1 cellular context compared by ENCODE assay signal in the genomic region with DNA sequence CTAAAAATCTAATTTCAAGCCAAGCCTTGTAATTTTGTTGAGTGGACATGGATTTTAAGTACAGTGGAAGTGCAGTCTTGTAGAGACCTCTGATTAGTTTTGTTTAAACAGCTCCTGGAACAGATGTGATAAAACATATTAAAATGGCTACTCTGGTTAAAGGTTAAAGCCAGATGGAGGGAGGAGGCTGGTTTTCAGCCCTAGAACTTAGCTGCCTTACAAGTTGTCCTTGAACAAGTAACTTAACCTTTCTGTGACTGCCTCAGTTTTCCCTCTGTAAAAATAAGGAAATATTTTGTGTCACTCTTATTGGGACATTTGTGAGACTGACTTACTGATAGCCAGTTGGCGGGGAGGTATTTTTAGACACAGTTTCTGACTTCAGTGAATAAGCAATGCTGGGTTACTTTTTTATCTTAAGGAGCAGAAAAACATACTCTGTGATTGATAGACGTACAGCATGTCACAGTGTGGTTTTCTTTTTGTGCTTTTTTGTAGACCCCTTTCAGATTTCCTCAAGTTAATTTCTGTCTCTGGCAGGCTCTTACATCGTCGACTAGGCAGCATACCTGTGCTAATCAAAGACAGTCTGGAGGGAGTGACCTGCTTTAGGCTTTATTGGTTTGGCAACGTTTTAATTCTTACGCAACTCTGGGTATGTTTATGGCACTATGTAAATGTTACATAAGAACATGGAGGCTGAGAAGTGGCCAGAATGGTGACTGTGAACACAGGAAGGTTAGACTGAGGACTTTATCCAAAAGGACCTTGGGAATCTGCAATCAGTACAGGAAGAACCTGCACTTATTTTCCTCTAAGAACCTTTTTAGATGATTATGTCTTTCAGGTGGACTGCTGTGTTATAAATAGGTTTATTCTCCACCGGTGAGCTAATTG.
A peak's percentile ranks its signal among the peaks of the same experiment; 100 is the strongest.
TF ChIP-seq lines count a peak whose summit lies in the region.

No MANE protein-coding gene starts in this region.

TF ChIP-seq in K562, 482 proteins besides CTCF, POLR2A, EP300 and RAD21 (continued from another document and continues in another):
- TF ChIP-seq, protein P1, sequence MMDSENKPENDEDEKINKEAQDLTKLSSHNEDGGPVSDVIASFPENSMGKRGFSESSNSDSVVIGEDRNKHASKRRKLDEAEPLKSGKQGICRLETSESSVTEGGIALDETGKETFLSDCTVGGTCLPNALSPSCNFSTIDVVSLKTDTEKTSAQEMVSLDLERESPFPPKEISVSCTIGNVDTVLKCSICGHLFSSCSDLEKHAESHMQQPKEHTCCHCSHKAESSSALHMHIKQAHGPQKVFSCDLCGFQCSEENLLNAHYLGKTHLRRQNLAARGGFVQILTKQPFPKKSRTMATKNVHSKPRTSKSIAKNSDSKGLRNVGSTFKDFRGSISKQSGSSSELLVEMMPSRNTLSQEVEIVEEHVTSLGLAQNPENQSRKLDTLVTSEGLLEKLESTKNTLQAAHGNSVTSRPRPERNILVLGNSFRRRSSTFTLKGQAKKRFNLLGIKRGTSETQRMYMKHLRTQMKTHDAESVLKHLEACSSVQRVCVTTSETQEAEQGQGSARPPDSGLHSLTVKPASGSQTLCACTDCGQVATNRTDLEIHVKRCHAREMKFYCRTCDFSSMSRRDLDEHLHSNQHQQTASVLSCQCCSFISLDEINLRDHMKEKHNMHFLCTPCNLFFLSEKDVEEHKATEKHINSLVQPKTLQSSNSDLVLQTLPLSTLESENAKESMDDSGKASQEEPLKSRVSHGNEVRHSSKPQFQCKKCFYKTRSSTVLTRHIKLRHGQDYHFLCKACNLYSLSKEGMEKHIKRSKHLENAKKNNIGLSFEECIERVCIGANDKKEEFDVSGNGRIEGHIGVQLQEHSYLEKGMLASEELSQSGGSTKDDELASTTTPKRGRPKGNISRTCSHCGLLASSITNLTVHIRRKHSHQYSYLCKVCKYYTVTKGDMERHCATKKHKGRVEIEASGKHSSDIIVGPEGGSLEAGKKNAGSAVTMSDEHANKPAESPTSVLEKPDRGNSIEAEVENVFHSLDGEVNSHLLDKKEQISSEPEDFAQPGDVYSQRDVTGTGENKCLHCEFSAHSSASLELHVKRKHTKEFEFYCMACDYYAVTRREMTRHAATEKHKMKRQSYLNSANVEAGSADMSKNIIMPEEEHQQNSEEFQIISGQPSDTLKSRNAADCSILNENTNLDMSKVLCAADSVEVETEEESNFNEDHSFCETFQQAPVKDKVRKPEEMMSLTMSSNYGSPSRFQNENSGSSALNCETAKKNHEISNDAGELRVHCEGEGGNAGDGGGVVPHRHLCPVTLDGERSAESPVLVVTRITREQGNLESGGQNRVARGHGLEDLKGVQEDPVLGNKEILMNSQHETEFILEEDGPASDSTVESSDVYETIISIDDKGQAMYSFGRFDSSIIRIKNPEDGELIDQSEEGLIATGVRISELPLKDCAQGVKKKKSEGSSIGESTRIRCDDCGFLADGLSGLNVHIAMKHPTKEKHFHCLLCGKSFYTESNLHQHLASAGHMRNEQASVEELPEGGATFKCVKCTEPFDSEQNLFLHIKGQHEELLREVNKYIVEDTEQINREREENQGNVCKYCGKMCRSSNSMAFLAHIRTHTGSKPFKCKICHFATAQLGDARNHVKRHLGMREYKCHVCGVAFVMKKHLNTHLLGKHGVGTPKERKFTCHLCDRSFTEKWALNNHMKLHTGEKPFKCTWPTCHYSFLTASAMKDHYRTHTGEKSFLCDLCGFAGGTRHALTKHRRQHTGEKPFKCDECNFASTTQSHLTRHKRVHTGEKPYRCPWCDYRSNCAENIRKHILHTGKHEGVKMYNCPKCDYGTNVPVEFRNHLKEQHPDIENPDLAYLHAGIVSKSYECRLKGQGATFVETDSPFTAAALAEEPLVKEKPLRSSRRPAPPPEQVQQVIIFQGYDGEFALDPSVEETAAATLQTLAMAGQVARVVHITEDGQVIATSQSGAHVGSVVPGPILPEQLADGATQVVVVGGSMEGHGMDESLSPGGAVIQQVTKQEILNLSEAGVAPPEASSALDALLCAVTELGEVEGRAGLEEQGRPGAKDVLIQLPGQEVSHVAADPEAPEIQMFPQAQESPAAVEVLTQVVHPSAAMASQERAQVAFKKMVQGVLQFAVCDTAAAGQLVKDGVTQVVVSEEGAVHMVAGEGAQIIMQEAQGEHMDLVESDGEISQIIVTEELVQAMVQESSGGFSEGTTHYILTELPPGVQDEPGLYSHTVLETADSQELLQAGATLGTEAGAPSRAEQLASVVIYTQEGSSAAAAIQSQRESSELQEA (IDR thresholded peaks at IDR 0.05; ENCODE audit: low read depth), result no peak
- TF ChIP-seq NCOA1 (IDR thresholded peaks at IDR 0.05; ENCODE audit: low read depth) (peak; percentile 39; the same call in 1 of the 2 replicates), DPF2 (IDR thresholded peaks at IDR 0.05) (peak; percentile 78), NR2C2 (CRISPR knock-in tag; IDR thresholded peaks at IDR 0.05) (no peak), NR2C2 (tag; IDR thresholded peaks at IDR 0.05) (peak; percentile 43; the same call in 1 of the 2 replicates), PHB2 (IDR thresholded peaks at IDR 0.05; ENCODE audit: low read depth) (peak; percentile 30; the same call in 1 of the 2 replicates), KLF16 (IDR thresholded peaks at IDR 0.05) (peak; percentile 62), KDM1A (IDR thresholded peaks at IDR 0.05) (peak; percentile 93 to 94), NFIC (IDR thresholded peaks at IDR 0.05) (peak; percentile 53; the same call in 1 of the 2 replicates), HDAC3 (IDR thresholded peaks at IDR 0.05; ENCODE audit: borderline replicate concordance, partially characterized antibody) (peak; percentile 62), SMARCA4 (IDR thresholded peaks at IDR 0.05) (peak; percentile 77), ZNF75A (CRISPR knock-in tag; IDR thresholded peaks at IDR 0.05) (no peak), FOSL1 (tag; conservative IDR thresholded peaks at IDR 0.05) (peak; percentile 30; the same call in 1 of the 2 replicates), TBL1XR1 (IDR thresholded peaks at IDR 0.05; ENCODE audit: low read length in 2 of 2) (peak in 1 of 2 experiments; percentile 75; a peak in 1 of 4 replicates), MTA2 (IDR thresholded peaks at IDR 0.05; ENCODE audit: low read depth) (peak; percentile 58; the same call in 1 of the 2 replicates), CBFA2T2 (conservative IDR thresholded peaks at IDR 0.05) (peak; percentile 83), CCNT2 (IDR thresholded peaks at IDR 0.05; ENCODE audit: borderline replicate concordance, extremely low read depth, insufficient read length, low read depth, low read length) (peak; percentile 30), TAL1 (IDR thresholded peaks at IDR 0.05) (peak; percentile 82), ZC3H8 (IDR thresholded peaks at IDR 0.05) (no peak), PHB (CRISPR knock-in tag; IDR thresholded peaks at IDR 0.05) (no peak), NR4A1 (CRISPR knock-in tag; IDR thresholded peaks at IDR 0.05) (no peak), NR4A1 (tag; IDR thresholded peaks at IDR 0.05) (peak; percentile 27; the same call in 1 of the 2 replicates)
- TF ChIP-seq, protein P2, sequence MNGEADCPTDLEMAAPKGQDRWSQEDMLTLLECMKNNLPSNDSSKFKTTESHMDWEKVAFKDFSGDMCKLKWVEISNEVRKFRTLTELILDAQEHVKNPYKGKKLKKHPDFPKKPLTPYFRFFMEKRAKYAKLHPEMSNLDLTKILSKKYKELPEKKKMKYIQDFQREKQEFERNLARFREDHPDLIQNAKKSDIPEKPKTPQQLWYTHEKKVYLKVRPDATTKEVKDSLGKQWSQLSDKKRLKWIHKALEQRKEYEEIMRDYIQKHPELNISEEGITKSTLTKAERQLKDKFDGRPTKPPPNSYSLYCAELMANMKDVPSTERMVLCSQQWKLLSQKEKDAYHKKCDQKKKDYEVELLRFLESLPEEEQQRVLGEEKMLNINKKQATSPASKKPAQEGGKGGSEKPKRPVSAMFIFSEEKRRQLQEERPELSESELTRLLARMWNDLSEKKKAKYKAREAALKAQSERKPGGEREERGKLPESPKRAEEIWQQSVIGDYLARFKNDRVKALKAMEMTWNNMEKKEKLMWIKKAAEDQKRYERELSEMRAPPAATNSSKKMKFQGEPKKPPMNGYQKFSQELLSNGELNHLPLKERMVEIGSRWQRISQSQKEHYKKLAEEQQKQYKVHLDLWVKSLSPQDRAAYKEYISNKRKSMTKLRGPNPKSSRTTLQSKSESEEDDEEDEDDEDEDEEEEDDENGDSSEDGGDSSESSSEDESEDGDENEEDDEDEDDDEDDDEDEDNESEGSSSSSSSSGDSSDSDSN (IDR thresholded peaks at IDR 0.05; ENCODE audit: borderline replicate concordance in 1 of 2, low read depth in 2 of 2, low read length in 2 of 2), result no peak
- TF ChIP-seq, protein P3, sequence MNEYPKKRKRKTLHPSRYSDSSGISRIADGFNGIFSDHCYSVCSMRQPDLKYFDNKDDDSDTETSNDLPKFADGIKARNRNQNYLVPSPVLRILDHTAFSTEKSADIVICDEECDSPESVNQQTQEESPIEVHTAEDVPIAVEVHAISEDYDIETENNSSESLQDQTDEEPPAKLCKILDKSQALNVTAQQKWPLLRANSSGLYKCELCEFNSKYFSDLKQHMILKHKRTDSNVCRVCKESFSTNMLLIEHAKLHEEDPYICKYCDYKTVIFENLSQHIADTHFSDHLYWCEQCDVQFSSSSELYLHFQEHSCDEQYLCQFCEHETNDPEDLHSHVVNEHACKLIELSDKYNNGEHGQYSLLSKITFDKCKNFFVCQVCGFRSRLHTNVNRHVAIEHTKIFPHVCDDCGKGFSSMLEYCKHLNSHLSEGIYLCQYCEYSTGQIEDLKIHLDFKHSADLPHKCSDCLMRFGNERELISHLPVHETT (CRISPR knock-in tag; conservative IDR thresholded peaks at IDR 0.05 in 1 of 2, IDR thresholded peaks at IDR 0.05 in 1 of 2), result 0 out of 4 replicates have a peak, but pooled peaks of 1 of the 2 experiments have one; percentile 39
- TF ChIP-seq, protein P4, sequence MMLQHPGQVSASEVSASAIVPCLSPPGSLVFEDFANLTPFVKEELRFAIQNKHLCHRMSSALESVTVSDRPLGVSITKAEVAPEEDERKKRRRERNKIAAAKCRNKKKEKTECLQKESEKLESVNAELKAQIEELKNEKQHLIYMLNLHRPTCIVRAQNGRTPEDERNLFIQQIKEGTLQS (IDR thresholded peaks at IDR 0.05), result 0 out of 2 replicates have a peak, but pooled peaks have one; percentile 17
- TF ChIP-seq, protein P4 (CRISPR knock-in tag; conservative IDR thresholded peaks at IDR 0.05), result no peak
- TF ChIP-seq, protein P5, sequence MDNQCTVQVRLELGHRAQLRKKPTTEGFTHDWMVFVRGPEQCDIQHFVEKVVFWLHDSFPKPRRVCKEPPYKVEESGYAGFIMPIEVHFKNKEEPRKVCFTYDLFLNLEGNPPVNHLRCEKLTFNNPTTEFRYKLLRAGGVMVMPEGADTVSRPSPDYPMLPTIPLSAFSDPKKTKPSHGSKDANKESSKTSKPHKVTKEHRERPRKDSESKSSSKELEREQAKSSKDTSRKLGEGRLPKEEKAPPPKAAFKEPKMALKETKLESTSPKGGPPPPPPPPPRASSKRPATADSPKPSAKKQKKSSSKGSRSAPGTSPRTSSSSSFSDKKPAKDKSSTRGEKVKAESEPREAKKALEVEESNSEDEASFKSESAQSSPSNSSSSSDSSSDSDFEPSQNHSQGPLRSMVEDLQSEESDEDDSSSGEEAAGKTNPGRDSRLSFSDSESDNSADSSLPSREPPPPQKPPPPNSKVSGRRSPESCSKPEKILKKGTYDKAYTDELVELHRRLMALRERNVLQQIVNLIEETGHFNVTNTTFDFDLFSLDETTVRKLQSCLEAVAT (IDR thresholded peaks at IDR 0.05), result 0 out of 4 replicates have a peak, but pooled peaks of 1 of the 2 experiments have one; percentile 23
- TF ChIP-seq, protein P6, sequence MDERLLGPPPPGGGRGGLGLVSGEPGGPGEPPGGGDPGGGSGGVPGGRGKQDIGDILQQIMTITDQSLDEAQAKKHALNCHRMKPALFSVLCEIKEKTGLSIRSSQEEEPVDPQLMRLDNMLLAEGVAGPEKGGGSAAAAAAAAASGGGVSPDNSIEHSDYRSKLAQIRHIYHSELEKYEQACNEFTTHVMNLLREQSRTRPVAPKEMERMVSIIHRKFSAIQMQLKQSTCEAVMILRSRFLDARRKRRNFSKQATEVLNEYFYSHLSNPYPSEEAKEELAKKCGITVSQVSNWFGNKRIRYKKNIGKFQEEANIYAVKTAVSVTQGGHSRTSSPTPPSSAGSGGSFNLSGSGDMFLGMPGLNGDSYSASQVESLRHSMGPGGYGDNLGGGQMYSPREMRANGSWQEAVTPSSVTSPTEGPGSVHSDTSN (CRISPR knock-in tag; IDR thresholded peaks at IDR 0.05; ENCODE audit: low read depth), result no peak
- TF ChIP-seq, protein P6 (tag; conservative IDR thresholded peaks at IDR 0.05; ENCODE audit: low read depth), result peak; percentile 88
- TF ChIP-seq, protein P7, sequence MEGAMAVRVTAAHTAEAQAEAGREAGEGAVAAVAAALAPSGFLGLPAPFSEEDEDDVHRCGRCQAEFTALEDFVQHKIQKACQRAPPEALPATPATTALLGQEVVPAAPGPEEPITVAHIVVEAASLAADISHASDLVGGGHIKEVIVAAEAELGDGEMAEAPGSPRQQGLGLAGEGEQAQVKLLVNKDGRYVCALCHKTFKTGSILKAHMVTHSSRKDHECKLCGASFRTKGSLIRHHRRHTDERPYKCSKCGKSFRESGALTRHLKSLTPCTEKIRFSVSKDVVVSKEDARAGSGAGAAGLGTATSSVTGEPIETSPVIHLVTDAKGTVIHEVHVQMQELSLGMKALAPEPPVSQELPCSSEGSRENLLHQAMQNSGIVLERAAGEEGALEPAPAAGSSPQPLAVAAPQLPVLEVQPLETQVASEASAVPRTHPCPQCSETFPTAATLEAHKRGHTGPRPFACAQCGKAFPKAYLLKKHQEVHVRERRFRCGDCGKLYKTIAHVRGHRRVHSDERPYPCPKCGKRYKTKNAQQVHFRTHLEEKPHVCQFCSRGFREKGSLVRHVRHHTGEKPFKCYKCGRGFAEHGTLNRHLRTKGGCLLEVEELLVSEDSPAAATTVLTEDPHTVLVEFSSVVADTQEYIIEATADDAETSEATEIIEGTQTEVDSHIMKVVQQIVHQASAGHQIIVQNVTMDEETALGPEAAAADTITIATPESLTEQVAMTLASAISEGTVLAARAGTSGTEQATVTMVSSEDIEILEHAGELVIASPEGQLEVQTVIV (CRISPR knock-in tag; IDR thresholded peaks at IDR 0.05; ENCODE audit: borderline replicate concordance), result no peak
- TF ChIP-seq, protein P8, sequence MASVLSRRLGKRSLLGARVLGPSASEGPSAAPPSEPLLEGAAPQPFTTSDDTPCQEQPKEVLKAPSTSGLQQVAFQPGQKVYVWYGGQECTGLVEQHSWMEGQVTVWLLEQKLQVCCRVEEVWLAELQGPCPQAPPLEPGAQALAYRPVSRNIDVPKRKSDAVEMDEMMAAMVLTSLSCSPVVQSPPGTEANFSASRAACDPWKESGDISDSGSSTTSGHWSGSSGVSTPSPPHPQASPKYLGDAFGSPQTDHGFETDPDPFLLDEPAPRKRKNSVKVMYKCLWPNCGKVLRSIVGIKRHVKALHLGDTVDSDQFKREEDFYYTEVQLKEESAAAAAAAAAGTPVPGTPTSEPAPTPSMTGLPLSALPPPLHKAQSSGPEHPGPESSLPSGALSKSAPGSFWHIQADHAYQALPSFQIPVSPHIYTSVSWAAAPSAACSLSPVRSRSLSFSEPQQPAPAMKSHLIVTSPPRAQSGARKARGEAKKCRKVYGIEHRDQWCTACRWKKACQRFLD (CRISPR knock-in tag; IDR thresholded peaks at IDR 0.05), result peak; percentile 74; the same call in 1 of the 2 replicates
